ENCODE assay signal across 8 cellular contexts in the genomic region with DNA sequence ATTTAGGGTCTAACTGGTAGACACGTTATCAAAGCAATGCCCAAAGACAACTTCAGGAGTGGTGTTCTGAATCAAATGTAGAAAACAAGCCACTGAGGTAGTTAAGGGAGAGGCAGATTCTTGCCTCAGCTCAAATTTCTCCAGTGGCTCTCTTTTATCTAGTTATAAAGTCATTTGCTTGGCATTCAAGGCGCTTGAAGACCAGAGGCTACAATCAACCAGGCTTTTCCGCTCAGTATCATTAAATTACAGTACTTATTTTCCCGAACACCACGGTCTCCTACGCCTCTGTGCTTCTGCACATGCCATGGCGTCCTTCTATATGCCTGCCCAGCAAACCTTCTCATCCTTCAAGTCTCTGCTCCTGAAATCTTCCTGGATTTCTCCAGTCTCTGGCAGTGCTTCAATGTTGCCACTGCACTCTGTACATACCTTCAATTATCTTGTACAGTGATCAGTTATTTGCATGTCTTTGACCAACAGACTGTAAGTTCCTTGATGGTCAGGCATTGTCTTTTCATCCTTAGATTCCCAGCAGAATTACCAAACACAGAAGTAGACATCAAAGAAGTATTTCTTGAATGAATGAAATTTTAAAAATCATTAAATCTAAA. TPM values are rescaled to one million over a fixed set of nuclear protein-coding genes. Genes with fewer than 3 reads are reported as not detected.
DNase-seq lines count a peak whose midpoint lies in the region; ATAC-seq and TF ChIP-seq lines count a peak whose summit lies in the region.

No MANE protein-coding gene starts in this region.

- H3K9me3 ChIP-seq in WERI-Rb-1 (ENCODE audit: severe bottlenecking) = no peaks in the 10 kb centered on the region
- no peaks in the 10 kb centered on the region for H3K9me3 ChIP-seq in hepatocyte (ENCODE audit: low read depth)
- no peaks in the 10 kb centered on the region for H3K9me3 ChIP-seq in spleen

- TF ChIP-seq POLR2A in spleen (IDR thresholded peaks at IDR 0.05) = no peak

- H3K27ac ChIP-seq in WERI-Rb-1 = peak overlapping the region; percentile 94
- H3K27ac ChIP-seq in hepatocyte = peak overlapping the region; percentile 90
- H3K27ac ChIP-seq in spleen = peak overlapping the region; percentile 89 to 93 (median 91)

- H3K79me2 ChIP-seq in hepatocyte = peaks cover 17% of the 10 kb centered on the region

- 45% methylated on average over 7 of the region's 7 CpGs for WGBS in hepatocyte (ENCODE audit: low lambda C conversion rate, missing lambda C conversion rate)
- WGBS in spleen, 5 donors = 90 to 98% (median 95%) methylated on average over 7 of the region's 7 CpGs

- DNase-seq in NCI-H510A treated with DMSO at 0.1 percent for 48 hours (lab: John Stamatoyannopoulos, UW) (peak; percentile 13), NCI-H510A (lab: John Stamatoyannopoulos, UW) (no peak), WERI-Rb-1 (no peak), hepatocyte (ENCODE audit: low spot score) (peak; percentile 17), spleen (no peak), germinal center (ENCODE audit: low spot score) (no peak), DMS153 (lab: John Stamatoyannopoulos, UW) (no peak), sciatic nerve (ENCODE audit: low spot score) (no peak)

- no peaks in the 10 kb centered on the region for H3K36me3 ChIP-seq in WERI-Rb-1
- H3K36me3 ChIP-seq in hepatocyte (replicated peaks; ENCODE audit: insufficient read depth, low read depth) = no peaks in the 10 kb centered on the region
- H3K36me3 ChIP-seq in spleen = no peaks in the 10 kb centered on the region

- TF ChIP-seq CTCF in WERI-Rb-1 (IDR thresholded peaks at IDR 0.05; ENCODE audit: low read depth, low read length) (no peak), hepatocyte (IDR thresholded peaks at IDR 0.05; ENCODE audit: poor library complexity) (no peak), spleen (IDR thresholded peaks at IDR 0.05 in 8 of 11, conservative IDR thresholded peaks at IDR 0.05 in 3 of 11) (no peak)

- peak overlapping the region; percentile 77 for H3K4me2 ChIP-seq in hepatocyte

- intact Hi-C loops in spleen (cut with DNase I; ENCODE audit: low total_unique reads) (no loop called here), sciatic nerve (cut with DNase I) (no loop called here)

- H3K4me3 ChIP-seq in WERI-Rb-1 (ENCODE audit: low read depth, low read length) = peak overlapping the region; percentile 78
- H3K4me3 ChIP-seq in hepatocyte = peak overlapping the region; percentile 5
- peak overlapping the region in 6 of 8 donors; percentile 72 to 93 (median 83) for H3K4me3 ChIP-seq in spleen

- H2AFZ ChIP-seq in hepatocyte = peak overlapping the region; percentile 49

- H4K20me1 ChIP-seq in hepatocyte (ENCODE audit: insufficient read depth, poor library complexity, severe bottlenecking) = no peaks in the 10 kb centered on the region

- H3K27me3 ChIP-seq in WERI-Rb-1 (ENCODE audit: insufficient read depth, low read depth, severe bottlenecking) (no peaks in the 10 kb centered on the region), hepatocyte (no peaks in the 10 kb centered on the region), spleen (replicated peaks in 1 of 7) (no peaks in the 10 kb centered on the region)

- ATAC-seq in sciatic nerve = no peak

- no peaks in the 10 kb centered on the region for H3K9me2 ChIP-seq in hepatocyte (replicated peaks; ENCODE audit: insufficient read depth)

- H3K4me1 ChIP-seq in hepatocyte (ENCODE audit: insufficient read depth) (peaks cover 14% of the 10 kb centered on the region), spleen (peaks cover 4 to 21% (median 9%) of the 10 kb centered on the region in 6 donors)

RNA-seq across cellular contexts. Expression of a gene that starts 1.4 kb away (rescaled TPM):
- total RNA-seq in hepatocyte (26.8 and 30.6 TPM in 2 replicates), spleen (10 to 100 TPM in 6 of 7 donors, 1 to 10 TPM in 1; 7.8 to 21.0 (median 18.2) TPM), sciatic nerve (37.0 TPM)
- polyA plus RNA-seq in hepatocyte (17.4 and 20.4 TPM in 2 replicates), spleen (1 to 10 TPM; 3.0 to 5.8 (median 3.9) TPM)

RNA-seq across cellular contexts. Expression of a gene that starts 29.4 kb away (rescaled TPM):
- total RNA-seq in hepatocyte = 0.50 and 1.0 TPM in 2 replicates
- polyA plus RNA-seq in hepatocyte = 0.34 and 0.40 TPM in 2 replicates
- 1 to 10 TPM in 1 of 7 donors, under 1 TPM in 5, not detected in 1; 0.27 to 1.0 (median 0.73) TPM for total RNA-seq in spleen
- polyA plus RNA-seq in spleen = under 1 TPM; 0.22 to 0.59 (median 0.26) TPM
- 1.7 TPM for total RNA-seq in sciatic nerve

Comparison
In these comparisons a context has a peak if more than half of its experiments do, and no peak if none do; other contexts are left out.
1. DNase-seq: peak in NCI-H510A treated with DMSO at 0.1 percent for 48 hours (single experiment) and hepatocyte (single experiment); none in NCI-H510A (single experiment), WERI-Rb-1 (single experiment), spleen (single experiment), germinal center (single experiment), DMS153 (single experiment) and sciatic nerve (single experiment).
2. H3K4me3 ChIP-seq: peak in every context shown above with its lines; median percentile 83 in spleen; 78 in WERI-Rb-1; 5 in hepatocyte.
3. Peak in every context shown above with its lines, with median percentiles within 50 percentile points of each other: H3K27ac ChIP-seq.